22 cellular contexts compared by ENCODE assay signal in the genomic region with DNA sequence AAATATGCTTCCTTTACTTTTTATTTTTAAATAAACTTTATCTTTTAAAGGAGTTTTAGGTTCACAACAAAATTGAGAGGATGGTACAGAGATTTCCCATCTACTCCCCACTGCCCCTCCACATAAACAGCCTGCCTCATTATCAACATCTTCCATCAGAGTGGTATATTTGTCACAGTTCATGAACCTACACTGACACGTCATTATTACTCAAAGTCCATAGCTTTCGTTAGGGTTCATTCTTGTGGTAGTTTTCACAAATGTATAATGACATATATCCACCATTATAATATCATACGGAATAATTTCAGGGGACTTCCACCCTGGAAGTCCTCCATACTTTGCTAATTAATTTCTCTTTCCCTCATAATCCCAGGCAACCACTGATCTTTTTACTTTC.
"Had no signal": no experiment of that assay in that cellular context is flagged by ENCODE, and none has a peak within 500 bp of the region (broad histone marks: within the 10 kb centered on the region; RNA-seq: fewer than 3 reads in every experiment).

No MANE protein-coding gene starts in this region.

- H3K36me3 Mint-ChIP-seq: activated CD8-positive, alpha-beta memory T cell treated with anti-CD3 and anti-CD28 coated beads, Interleukin-2, amount 10 ng/mL, durations not matched to agents 7 days and 5 days; activated naive CD8-positive, alpha-beta T cell had no signal

- H3K4me3 Mint-ChIP-seq: activated B cell treated with CpG ODN at 0.5 μM for 24 hours; activated CD4-positive, alpha-beta T cell treated with anti-CD3 and anti-CD28 coated beads, Interleukin-2, amount 10 ng/mL, durations not matched to agents 24 days and 14 days; activated CD8-positive, alpha-beta memory T cell treated with anti-CD3 and anti-CD28 coated beads, Interleukin-2, amount 10 ng/mL, durations not matched to agents 7 days and 5 days; activated naive CD4-positive, alpha-beta T cell treated with anti-CD3 and anti-CD28 coated beads for 36 hours; activated naive CD8-positive, alpha-beta T cell; activated T-cell treated with anti-CD3 and anti-CD28 coated beads, Interleukin-2, amount 50 U/mL, for 24 hours; activated T-helper 1 cell treated with anti-CD3 and anti-CD28 coated beads, Interleukin-12 subunit alpha, Interleukin-12 subunit beta, Interleukin-2, Interleukin-4 antibody, amounts not matched to agents 30 ng/mL and 10 ng/mL and 1 ng/mL, durations not matched to agents 14 hours and 24 hours and 36 hours; brain; T-helper 1 cell treated with Interleukin-12 subunit alpha and Interleukin-12 subunit beta and Interleukin-4 antibody, amounts not matched to agents 30 μg/mL and 1 μg/mL, for 36 hours had no signal

- H3K9me3 Mint-ChIP-seq: activated T-cell treated with anti-CD3 and anti-CD28 coated beads, Interleukin-2, amount 50 U/mL, for 24 hours; activated T-helper 1 cell treated with anti-CD3 and anti-CD28 coated beads, Interleukin-12 subunit alpha, Interleukin-12 subunit beta, Interleukin-2, Interleukin-4 antibody, amounts not matched to agents 30 ng/mL and 10 ng/mL and 1 ng/mL, durations not matched to agents 14 hours and 24 hours and 36 hours; T-helper 1 cell treated with Interleukin-12 subunit alpha and Interleukin-12 subunit beta and Interleukin-4 antibody, amounts not matched to agents 30 μg/mL and 1 μg/mL, for 36 hours had no signal

- H3K4me1 Mint-ChIP-seq: activated B cell treated with CpG ODN at 0.5 μM for 24 hours; activated CD4-positive, alpha-beta T cell treated with anti-CD3 and anti-CD28 coated beads, Interleukin-2, amount 10 ng/mL, durations not matched to agents 24 days and 14 days; activated CD8-positive, alpha-beta memory T cell treated with anti-CD3 and anti-CD28 coated beads, Interleukin-2, amount 10 ng/mL, durations not matched to agents 7 days and 5 days had no signal

- H3K27me3 Mint-ChIP-seq: activated B cell treated with CpG ODN at 0.5 μM for 24 hours; activated CD4-positive, alpha-beta T cell treated with anti-CD3 and anti-CD28 coated beads, Interleukin-2, amount 10 ng/mL, durations not matched to agents 24 days and 14 days; activated CD8-positive, alpha-beta memory T cell treated with anti-CD3 and anti-CD28 coated beads, Interleukin-2, amount 10 ng/mL, durations not matched to agents 7 days and 5 days; activated naive CD8-positive, alpha-beta T cell; activated T-cell treated with anti-CD3 and anti-CD28 coated beads, Interleukin-2, amount 50 U/mL, for 24 hours had no signal

- H3K27ac Mint-ChIP-seq: activated B cell treated with CpG ODN at 0.5 μM for 24 hours; activated CD4-positive, alpha-beta T cell treated with anti-CD3 and anti-CD28 coated beads, Interleukin-2, amount 10 ng/mL, durations not matched to agents 24 days and 14 days; activated CD8-positive, alpha-beta memory T cell treated with anti-CD3 and anti-CD28 coated beads, Interleukin-2, amount 10 ng/mL, durations not matched to agents 7 days and 5 days; activated naive CD4-positive, alpha-beta T cell treated with anti-CD3 and anti-CD28 coated beads for 36 hours; activated naive CD8-positive, alpha-beta T cell; activated T-cell treated with anti-CD3 and anti-CD28 coated beads, Interleukin-2, amount 50 U/mL, for 24 hours; activated T-helper 1 cell treated with anti-CD3 and anti-CD28 coated beads, Interleukin-12 subunit alpha, Interleukin-12 subunit beta, Interleukin-2, Interleukin-4 antibody, amounts not matched to agents 30 ng/mL and 10 ng/mL and 1 ng/mL, durations not matched to agents 14 hours and 24 hours and 36 hours; brain; T-helper 1 cell treated with Interleukin-12 subunit alpha and Interleukin-12 subunit beta and Interleukin-4 antibody, amounts not matched to agents 30 μg/mL and 1 μg/mL, for 36 hours had no signal

- DNase-seq: activated B cell treated with CpG ODN at 0.5 μM for 24 hours; activated CD4-positive, alpha-beta T cell treated with anti-CD3 and anti-CD28 coated beads for 1 hour; activated CD4-positive, alpha-beta T cell treated with anti-CD3 and anti-CD28 coated beads, Interleukin-2, amount 10 ng/mL, durations not matched to agents 24 days and 14 days; activated CD4-positive, alpha-beta T cell treated with anti-CD3 and anti-CD28 coated beads, Interleukin-2, amount 50 U/mL, for 48 hours; activated CD8-positive, alpha-beta memory T cell treated with anti-CD3 and anti-CD28 coated beads, Interleukin-2, amount 10 ng/mL, durations not matched to agents 7 days and 5 days; activated effector memory CD4-positive, alpha-beta T cell treated with Interleukin-2 at 50 U/mL for 16 hours; activated naive CD4-positive, alpha-beta T cell treated with anti-CD3 and anti-CD28 coated beads for 36 hours; activated T-cell treated with anti-CD3 and anti-CD28 coated beads, Interleukin-2, amount 50 U/mL, for 24 hours; amygdala; Kasumi-1; NCI-H1048; NCI-H2029; NCI-H2107; NCI-H345; NCI-H510A; NCI-H526 treated with DMSO at 0.1 percent for 48 hours; NCI-H82; SHP77 treated with DMSO at 0.1 percent for 48 hours had no signal
